31 cellular contexts compared by ENCODE assay signal in the genomic region with DNA sequence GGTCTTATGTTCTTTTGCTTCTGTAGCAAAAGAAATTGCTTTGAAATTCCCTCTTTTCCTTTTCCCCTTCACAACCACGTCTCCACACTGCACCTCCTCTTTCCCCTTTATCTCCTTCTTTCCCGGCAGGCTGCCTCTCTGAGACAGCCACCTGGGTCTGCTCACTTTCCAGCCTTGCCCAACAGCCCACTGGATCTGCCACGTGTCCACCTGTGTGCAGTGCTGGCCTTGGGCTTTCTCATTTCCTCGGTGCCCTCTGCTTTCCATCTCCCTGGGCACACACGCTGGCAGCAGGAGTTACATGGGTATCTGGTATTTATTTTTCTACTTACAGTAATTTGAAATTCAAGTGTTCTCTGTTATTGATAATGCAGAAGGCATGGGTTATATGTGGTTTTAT.
"Had no signal": no experiment of that assay in that cellular context is flagged by ENCODE, and none has a peak within 500 bp of the region (broad histone marks: within the 10 kb centered on the region; RNA-seq: fewer than 3 reads in every experiment).

No MANE protein-coding gene starts in this region.

- H3K27ac ChIP-seq: ascending aorta, brain microvascular endothelial cell, breast epithelium, VCaP had no signal

- DNase-seq: activated B cell treated with CpG ODN at 0.5 μM for 24 hours; activated CD4-positive, alpha-beta memory T cell treated with anti-CD3 and anti-CD28 coated beads for 36 hours; activated CD4-positive, alpha-beta T cell treated with anti-CD3 and anti-CD28 coated beads for 4 hours; activated CD4-positive, alpha-beta T cell treated with anti-CD3 and anti-CD28 coated beads, Interleukin-2, amount 10 ng/mL, durations not matched to agents 24 days and 14 days; activated CD4-positive, alpha-beta T cell treated with anti-CD3 and anti-CD28 coated beads, Interleukin-2, amount 50 U/mL, for 1 hour; activated CD4-positive, alpha-beta T cell treated with anti-CD3 and anti-CD28 coated beads, Interleukin-2, amount 50 U/mL, for 4 hours; activated CD4-positive, CD25-positive, alpha-beta regulatory T cell treated with anti-CD3 and anti-CD28 coated beads, Interleukin-2, amount 50 U/mL, for 72 hours; activated CD8-positive, alpha-beta memory T cell treated with anti-CD3 and anti-CD28 coated beads, Interleukin-2, amount 50 U/mL, for 4 hours; activated CD8-positive, alpha-beta T cell treated with anti-CD3 and anti-CD28 coated beads for 36 hours; activated effector memory CD4-positive, alpha-beta T cell treated with Interleukin-2 at 50 U/mL for 16 hours; activated gamma-delta T cell; activated naive CD4-positive, alpha-beta T cell treated with anti-CD3 and anti-CD28 coated beads, Interleukin-2, amount 10 ng/mL, durations not matched to agents 7 days and 5 days; activated naive CD4-positive, alpha-beta T cell treated with Interleukin-2 at 50 U/mL for 16 hours; activated naive CD8-positive, alpha-beta T cell treated with anti-CD3 and anti-CD28 coated beads, Interleukin-2, amount 10 ng/mL, durations not matched to agents 7 days and 5 days; activated naive CD8-positive, alpha-beta T cell treated with anti-CD3 and anti-CD28 coated beads, Interleukin-2, amount 50 U/mL, for 24 hours; activated T-cell treated with anti-CD3 and anti-CD28 coated beads for 4 hours; activated T-cell treated with anti-CD3 and anti-CD28 coated beads, Interleukin-2, amount 50 U/mL, for 1 hour; activated T-cell treated with anti-CD3 and anti-CD28 coated beads, Interleukin-2, amount 50 U/mL, for 4 hours; activated T-cell treated with anti-CD3 and anti-CD28 coated beads, Interleukin-2, amount 50 U/mL, for 72 hours; amygdala; anterior cingulate cortex; brain microvascular endothelial cell; central memory CD4-positive, alpha-beta T cell; T-helper 1 cell; T-helper 2 cell; T-helper 9 cell had no signal

- H3K4me3 ChIP-seq: ascending aorta, breast epithelium had no signal

- H3K4me1 ChIP-seq: ascending aorta, breast epithelium had no signal

- FAIRE-seq: TTC549 had no signal

- H3K27me3 ChIP-seq: ascending aorta, brain microvascular endothelial cell, breast epithelium had no signal

- ATAC-seq: activated CD8-positive, alpha-beta T cell treated with anti-CD3 and anti-CD28 coated beads for 36 hours; activated naive CD8-positive, alpha-beta T cell treated with anti-CD3 and anti-CD28 coated beads, Interleukin-2, amount 50 U/mL, for 24 hours; activated T-cell treated with anti-CD3 and anti-CD28 coated beads, Interleukin-2, amount 50 U/mL, for 4 hours; activated T-cell treated with anti-CD3 and anti-CD28 coated beads, Interleukin-2, amount 50 U/mL, for 72 hours; activated T-helper 17 cell treated with anti-CD3 and anti-CD28 coated beads, Interleukin-2, amount 50 U/mL, for 72 hours had no signal

- H3K9me3 ChIP-seq: ascending aorta had no signal

- H3K36me3 ChIP-seq: ascending aorta, brain microvascular endothelial cell, breast epithelium had no signal
